In genomic region chr10:93751832-93752231, GRCh38 we compare ENCODE assay signal across 9 cellular contexts. TPM values are rescaled to one million over a fixed set of nuclear protein-coding genes. Genes with fewer than 3 reads are reported as not detected.
DNase-seq lines count a peak whose midpoint lies in the region; ATAC-seq and TF ChIP-seq lines count a peak whose summit lies in the region.
"Had no signal": no experiment of that assay in that cellular context is flagged by ENCODE, and none has a peak within 500 bp of the region (broad histone marks: within the 10 kb centered on the region; RNA-seq: fewer than 3 reads in every experiment).

No MANE protein-coding gene starts in this region.

- no peak for TF ChIP-seq CTCF in Calu3 (IDR thresholded peaks at IDR 0.05; ENCODE audit: unreplicated experiment)

- intact Hi-C loops in Calu3 (cut with micrococcal nuclease; ENCODE audit: unreplicated experiment): no loop called here

- no peak overlapping the region for H3K27ac Mint-ChIP-seq in Calu3 (ENCODE audit: unreplicated experiment)

- ATAC-seq in GM18858 (IDR thresholded peaks at IDR 0.05; ENCODE audit: unreplicated experiment): no peak
- ATAC-seq in GM19351 (IDR thresholded peaks at IDR 0.05; ENCODE audit: unreplicated experiment): no peak
- no peak for ATAC-seq in GM21526 (IDR thresholded peaks at IDR 0.05; ENCODE audit: low FRiP score, unreplicated experiment)

- peak; percentile 32 for DNase-seq in Calu3
- DNase-seq in LHCN-M2 (ENCODE audit: low read depth): peak; percentile 24
- DNase-seq in dermis blood vessel endothelial cell: peak; percentile 26
- peak; percentile 30 for DNase-seq in myocyte (ENCODE audit: low read depth)
- DNase-seq in foreskin melanocyte: no peak

- H3K4me1 Mint-ChIP-seq in Calu3 (ENCODE audit: low read depth, unreplicated experiment): peaks cover 14% of the 10 kb centered on the region

- H3K4me3 Mint-ChIP-seq in Calu3 (ENCODE audit: low read depth, unreplicated experiment): no peak overlapping the region

- CTCF ChIA-PET in Calu3 (lab: Charles Lee): no interaction called here

- H3K9me3 Mint-ChIP-seq in Calu3 (ENCODE audit: low read depth, unreplicated experiment): no peaks in the 10 kb centered on the region

- H3K36me3 Mint-ChIP-seq in Calu3 (ENCODE audit: insufficient read depth, unreplicated experiment): no peaks in the 10 kb centered on the region

- no TSS peak for BruUV-seq in Calu3 (replicated peaks; lab: Mats Ljungman, UMichigan)

- peaks cover 16% of the 10 kb centered on the region for H3K27me3 Mint-ChIP-seq in Calu3 (ENCODE audit: unreplicated experiment)

RNA-seq across cellular contexts. Expression of gene LGI1, which starts 5.9 kb away (rescaled TPM):
- total RNA-seq in Calu3 (2022): not detected in 2 replicates
- not detected in 2 replicates for total RNA-seq in LHCN-M2 (2014; rRNA removed)
- polyA plus RNA-seq in LHCN-M2 (2012): not detected
- not detected in 2 replicates for total RNA-seq in dermis blood vessel endothelial cell
- total RNA-seq in myocyte: not detected in 2 replicates
- polyA plus RNA-seq in myocyte (2012): 0.09 TPM
- total RNA-seq: epithelial cell of proximal tubule had no signal

RNA-seq across cellular contexts. Expression of gene FRA10AC1, which starts 49.4 kb away (rescaled TPM):
- total RNA-seq in Calu3 (2022): 6.5 and 7.6 TPM in 2 replicates
- total RNA-seq in LHCN-M2 (2014; rRNA removed): 6.9 and 7.7 TPM in 2 replicates
- polyA plus RNA-seq in LHCN-M2 (2012): 6.0 TPM
- 5.1 and 5.8 TPM in 2 replicates for total RNA-seq in dermis blood vessel endothelial cell
- 10.5 and 13.6 TPM in 2 replicates for total RNA-seq in myocyte
- 7.4 TPM for polyA plus RNA-seq in myocyte (2012)
